Comparison of ENCODE assay signal across 20 cellular contexts in genomic region chr3:159565313-159565712, GRCh38.
A peak's percentile ranks its signal among the peaks of the same experiment; 100 is the strongest.
DNase-seq lines count a peak whose midpoint lies in the region; ATAC-seq, FAIRE-seq and TF ChIP-seq lines count a peak whose summit lies in the region.
"Had no signal": no experiment of that assay in that cellular context is flagged by ENCODE, and none has a peak within 500 bp of the region (broad histone marks: within the 10 kb centered on the region; RNA-seq: fewer than 3 reads in every experiment).

No MANE protein-coding gene starts in this region.

- H3K4me1 ChIP-seq in HCT116 (ENCODE audit: control insufficient read depth in 1 of 2, insufficient read depth in 2 of 2, low read length in 2 of 2) (no peaks in the 10 kb centered on the region), kidney (ENCODE audit: control insufficient read depth in 1 of 2, insufficient read depth in 1 of 2, low read depth in 1 of 2, low read length in 2 of 2) (no peaks in the 10 kb centered on the region)
- H3K4me1 ChIP-seq: Caco-2 had no signal

- no peak overlapping the region for H3K4me2 ChIP-seq in HCT116 (ENCODE audit: low read length)

- BruUV-seq in HCT116 (replicated peaks; lab: Mats Ljungman, UMichigan) = no TSS peak

- H3K27me3 ChIP-seq in HCT116 (ENCODE audit: insufficient read depth, low read length) = 0 out of 2 replicates have a peak, but pooled peaks cover 3% of the 10 kb centered on the region

- peaks cover under 1% of the 10 kb centered on the region for H3K9me3 Mint-ChIP-seq in chondrocyte (ENCODE audit: low read depth)
- H3K9me3 Mint-ChIP-seq: CD4-positive, alpha-beta T cell; HFFc6 had no signal

- CTCF ChIA-PET in HCT116 (lab: Charles Lee) = no interaction called here

- POLR2A ChIA-PET in HCT116 (lab: Charles Lee) = no interaction called here

- H3K9me3 ChIP-seq in HCT116 (ENCODE audit: control insufficient read depth in 1 of 2, insufficient read depth in 1 of 2, low read depth in 1 of 2, low read length in 2 of 2) (no peaks in the 10 kb centered on the region), kidney (ENCODE audit: control insufficient read depth in 1 of 2, low read length in 2 of 2) (no peaks in the 10 kb centered on the region)
- H3K9me3 ChIP-seq: Caco-2 had no signal

- H3K27ac ChIP-seq in HCT116 (ENCODE audit: low read depth, low read length) = no peak overlapping the region
- H3K27ac ChIP-seq in kidney (ENCODE audit: low read depth in 2 of 2, low read length in 2 of 2) = no peak overlapping the region
- H3K27ac ChIP-seq: C4-2B, GM23248 had no signal

- TF ChIP-seq CTCF in HCT116 (IDR thresholded peaks at IDR 0.05 in 2 of 3, conservative IDR thresholded peaks at IDR 0.05 in 1 of 3; ENCODE audit: borderline replicate concordance in 1 of 3, insufficient read depth in 1 of 3, low read depth in 2 of 3, low read length in 2 of 3) = peak in 1 of 3 experiments; percentile 32; a peak in 1 of 6 replicates
- peak; percentile 14 for TF ChIP-seq CTCF in chondrocyte (IDR thresholded peaks at IDR 0.05)
- peak; percentile 9 for TF ChIP-seq CTCF in retinal pigment epithelial cell (conservative IDR thresholded peaks at IDR 0.05; ENCODE audit: low read depth, low read length)
- TF ChIP-seq CTCF in kidney (IDR thresholded peaks at IDR 0.05; ENCODE audit: borderline replicate concordance, extremely low read depth, insufficient read depth) = no peak
- no peak for TF ChIP-seq CTCF in D721Med (IDR thresholded peaks at IDR 0.05; ENCODE audit: insufficient read depth, missing control alignments)

- intact Hi-C loops in HCT116 (cut with micrococcal nuclease) = no loop called here
- intact Hi-C loops in kidney (cut with DNase I) = no loop called here

- no peak overlapping the region for H2AFZ ChIP-seq in HCT116 (ENCODE audit: low read depth, low read length, poor library complexity, severe bottlenecking)
- H2AFZ ChIP-seq: GM23248 had no signal

- no peaks in the 10 kb centered on the region for H3K36me3 Mint-ChIP-seq in chondrocyte (ENCODE audit: low read depth)

- H3K79me2 ChIP-seq in HCT116 (ENCODE audit: insufficient read depth, low read length) = no peaks in the 10 kb centered on the region

- H3K4me3 Mint-ChIP-seq in chondrocyte (ENCODE audit: unreplicated experiment) = no peak overlapping the region
- H3K4me3 Mint-ChIP-seq: CD4-positive, alpha-beta T cell; HFFc6 had no signal

- RAD21 ChIA-PET in HCT116 (lab: Charles Lee; ENCODE audit: low non-redundant PET in 1 of 2, low total read pairs in 2 of 2, uncharacterized antibody in 2 of 2, unreplicated experiment in 2 of 2) = no interaction called here

- TF ChIP-seq POLR2A in HCT116 (IDR thresholded peaks at IDR 0.05; ENCODE audit: borderline replicate concordance, extremely low read depth, insufficient read depth, insufficient read length) = no peak

- H3K9me2 ChIP-seq in HCT116 (ENCODE audit: insufficient read depth) = no peaks in the 10 kb centered on the region

- peak; percentile 42; the same call in 1 of the 2 replicates for ATAC-seq in HCT116
- no peak for ATAC-seq in HG03196 (IDR thresholded peaks at IDR 0.05; ENCODE audit: unreplicated experiment)

- no peak for TF ChIP-seq RAD21 in HCT116 (IDR thresholded peaks at IDR 0.05; ENCODE audit: low read depth)

- H3K36me3 ChIP-seq in HCT116 (ENCODE audit: control insufficient read depth in 1 of 2, insufficient read depth in 2 of 2, low read length in 2 of 2) (no peaks in the 10 kb centered on the region), kidney (ENCODE audit: control insufficient read depth in 1 of 2, insufficient read depth in 2 of 2, low read length in 2 of 2) (no peaks in the 10 kb centered on the region)

- FAIRE-seq in kidney (lab: Jason Lieb, UNC) (no peak), D721Med (lab: Jason Lieb, UNC) (no peak)
- FAIRE-seq: A204.1 had no signal

- H3K27ac Mint-ChIP-seq in chondrocyte (ENCODE audit: unreplicated experiment) = no peak overlapping the region
- H3K27ac Mint-ChIP-seq: CD4-positive, alpha-beta T cell; HFFc6 had no signal

- no peaks in the 10 kb centered on the region for H3K4me1 Mint-ChIP-seq in chondrocyte (ENCODE audit: low read depth)

- DNase-seq in ELR (ENCODE audit: low read depth) (peak; percentile 16), HCT116 (ENCODE audit: low read depth, low spot score) (no peak), chondrocyte (ENCODE audit: low spot score) (no peak), retinal pigment epithelial cell (ENCODE audit: low read depth) (no peak), kidney (no peak), D721Med (ENCODE audit: insufficient read length, low spot score) (no peak), glomerular visceral epithelial cell (ENCODE audit: extremely low spot score) (no peak)
- DNase-seq: AML-193; Caco-2; CD4-positive, alpha-beta T cell; DMS79; GF-D8; GM23248; HCEC 1CT; HFFc6; Kasumi-1; KG1 had no signal

- H3K4me3 ChIP-seq in HCT116 (replicated peaks in 1 of 2; ENCODE audit: low read depth in 1 of 2, low read length in 2 of 2) (no peak overlapping the region), retinal pigment epithelial cell (ENCODE audit: low read length) (no peak overlapping the region), kidney (ENCODE audit: low read length in 2 of 2) (no peak overlapping the region)
- H3K4me3 ChIP-seq: GM23248 had no signal

- no peak overlapping the region for H3K9ac ChIP-seq in HCT116 (ENCODE audit: low read length)
- H3K9ac ChIP-seq in kidney (ENCODE audit: low read length in 2 of 2) = no peak overlapping the region
- H3K9ac ChIP-seq: GM23248 had no signal

- H3K27me3 Mint-ChIP-seq in chondrocyte (ENCODE audit: low read depth) = peaks cover 43% of the 10 kb centered on the region
- H3K27me3 Mint-ChIP-seq: CD4-positive, alpha-beta T cell had no signal

- H4K20me1 ChIP-seq in HCT116 (ENCODE audit: insufficient read depth) = no peaks in the 10 kb centered on the region

TF ChIP-seq in HCT116, 20 proteins besides CTCF, POLR2A, EP300 and RAD21 (continues in another document):
- TF ChIP-seq EZH2phosphoT487 (IDR thresholded peaks at IDR 0.05; ENCODE audit: borderline replicate concordance) (no peak), REST (IDR thresholded peaks at IDR 0.05; ENCODE audit: low read depth) (no peak), FOSL1 (IDR thresholded peaks at IDR 0.05; ENCODE audit: low read depth) (no peak), CEBPB (IDR thresholded peaks at IDR 0.05; ENCODE audit: low read depth) (no peak), ELF1 (IDR thresholded peaks at IDR 0.05; ENCODE audit: borderline replicate concordance, low read depth) (no peak), SIN3A (IDR thresholded peaks at IDR 0.05; ENCODE audit: low read depth) (no peak), POLR2AphosphoS5 (IDR thresholded peaks at IDR 0.05; ENCODE audit: low read depth, low read length) (no peak), CBX3 (IDR thresholded peaks at IDR 0.05; ENCODE audit: low read depth) (no peak), YY1 (IDR thresholded peaks at IDR 0.05; ENCODE audit: extremely low read depth, insufficient replicate concordance, low read depth, low read length) (no peak), SRF (IDR thresholded peaks at IDR 0.05; ENCODE audit: low read depth) (no peak), EGR1 (IDR thresholded peaks at IDR 0.05; ENCODE audit: low read depth) (no peak), TCF7L2 (IDR thresholded peaks at IDR 0.05; ENCODE audit: borderline replicate concordance, extremely low read depth, insufficient read depth, insufficient read length) (no peak), ZFX (IDR thresholded peaks at IDR 0.05) (no peak), SP1 (IDR thresholded peaks at IDR 0.05; ENCODE audit: low read depth) (no peak)
- TF ChIP-seq, protein P1, sequence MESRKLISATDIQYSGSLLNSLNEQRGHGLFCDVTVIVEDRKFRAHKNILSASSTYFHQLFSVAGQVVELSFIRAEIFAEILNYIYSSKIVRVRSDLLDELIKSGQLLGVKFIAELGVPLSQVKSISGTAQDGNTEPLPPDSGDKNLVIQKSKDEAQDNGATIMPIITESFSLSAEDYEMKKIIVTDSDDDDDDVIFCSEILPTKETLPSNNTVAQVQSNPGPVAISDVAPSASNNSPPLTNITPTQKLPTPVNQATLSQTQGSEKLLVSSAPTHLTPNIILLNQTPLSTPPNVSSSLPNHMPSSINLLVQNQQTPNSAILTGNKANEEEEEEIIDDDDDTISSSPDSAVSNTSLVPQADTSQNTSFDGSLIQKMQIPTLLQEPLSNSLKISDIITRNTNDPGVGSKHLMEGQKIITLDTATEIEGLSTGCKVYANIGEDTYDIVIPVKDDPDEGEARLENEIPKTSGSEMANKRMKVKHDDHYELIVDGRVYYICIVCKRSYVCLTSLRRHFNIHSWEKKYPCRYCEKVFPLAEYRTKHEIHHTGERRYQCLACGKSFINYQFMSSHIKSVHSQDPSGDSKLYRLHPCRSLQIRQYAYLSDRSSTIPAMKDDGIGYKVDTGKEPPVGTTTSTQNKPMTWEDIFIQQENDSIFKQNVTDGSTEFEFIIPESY (IDR thresholded peaks at IDR 0.05; ENCODE audit: extremely low read depth, insufficient replicate concordance, low read length) = no peak
- TF ChIP-seq, protein P2, sequence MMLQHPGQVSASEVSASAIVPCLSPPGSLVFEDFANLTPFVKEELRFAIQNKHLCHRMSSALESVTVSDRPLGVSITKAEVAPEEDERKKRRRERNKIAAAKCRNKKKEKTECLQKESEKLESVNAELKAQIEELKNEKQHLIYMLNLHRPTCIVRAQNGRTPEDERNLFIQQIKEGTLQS (IDR thresholded peaks at IDR 0.05) = no peak

Comparison
In these comparisons a context has a peak if more than half of its experiments do, and no peak if none do; other contexts are left out.
1. CTCF ChIP-seq: peak in chondrocyte (single experiment) and retinal pigment epithelial cell (single experiment); none in kidney (single experiment) and D721Med (single experiment).